ENCODE assay signal across 1 cellular context in the genomic region with DNA sequence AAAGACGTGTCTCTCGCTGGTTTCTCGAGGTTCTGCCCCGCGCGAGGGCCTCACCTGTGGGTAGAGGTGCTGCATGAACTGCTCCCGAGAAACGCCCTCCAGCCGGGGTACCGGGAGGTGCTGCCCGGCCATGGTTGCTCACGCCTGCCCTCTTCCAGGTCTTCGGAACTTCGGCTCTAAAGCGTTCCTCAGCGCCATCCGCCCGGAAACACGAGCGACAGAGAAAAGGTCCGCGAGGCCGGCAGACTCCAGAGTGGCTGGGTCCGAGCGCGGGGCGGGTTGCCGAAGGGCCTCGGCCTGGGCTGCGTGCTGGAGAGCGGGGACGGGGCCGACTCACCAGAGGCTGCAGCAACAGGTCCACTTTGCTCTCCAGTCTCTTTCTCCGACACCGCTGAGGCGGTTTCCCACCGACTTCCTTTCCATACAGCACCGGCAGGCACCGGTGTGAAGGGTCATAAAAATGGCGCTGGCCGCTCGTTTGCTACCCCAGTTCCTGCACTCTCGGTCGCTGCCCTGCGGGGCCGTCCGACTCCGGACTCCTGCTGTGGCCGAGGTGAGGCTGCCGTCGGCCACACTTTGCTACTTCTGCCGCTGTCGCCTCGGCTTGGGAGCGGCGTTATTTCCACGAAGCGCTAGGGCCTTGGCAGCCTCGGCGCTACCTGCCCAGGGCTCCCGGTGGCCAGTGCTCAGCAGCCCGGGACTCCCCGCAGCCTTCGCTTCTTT.
TF ChIP-seq lines count a peak whose summit lies in the region.

A gene with protein sequence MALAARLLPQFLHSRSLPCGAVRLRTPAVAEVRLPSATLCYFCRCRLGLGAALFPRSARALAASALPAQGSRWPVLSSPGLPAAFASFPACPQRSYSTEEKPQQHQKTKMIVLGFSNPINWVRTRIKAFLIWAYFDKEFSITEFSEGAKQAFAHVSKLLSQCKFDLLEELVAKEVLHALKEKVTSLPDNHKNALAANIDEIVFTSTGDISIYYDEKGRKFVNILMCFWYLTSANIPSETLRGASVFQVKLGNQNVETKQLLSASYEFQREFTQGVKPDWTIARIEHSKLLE (plus strand): TSS at position 244 of the 723 bp plus-strand sequence. CDS start 217 bp downstream, at position 461.
A gene with protein sequence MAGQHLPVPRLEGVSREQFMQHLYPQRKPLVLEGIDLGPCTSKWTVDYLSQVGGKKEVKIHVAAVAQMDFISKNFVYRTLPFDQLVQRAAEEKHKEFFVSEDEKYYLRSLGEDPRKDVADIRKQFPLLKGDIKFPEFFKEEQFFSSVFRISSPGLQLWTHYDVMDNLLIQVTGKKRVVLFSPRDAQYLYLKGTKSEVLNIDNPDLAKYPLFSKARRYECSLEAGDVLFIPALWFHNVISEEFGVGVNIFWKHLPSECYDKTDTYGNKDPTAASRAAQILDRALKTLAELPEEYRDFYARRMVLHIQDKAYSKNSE (minus strand): TSS at position 153 of the 723 bp plus-strand sequence. CDS start 21 bp downstream, at position 132.

TF ChIP-seq in GM12878, 131 proteins besides CTCF, POLR2A, EP300 and RAD21 (continued from another document):
- TF ChIP-seq ZBED1 (IDR thresholded peaks at IDR 0.05; ENCODE audit: borderline replicate concordance) = no peak
- TF ChIP-seq POLR2AphosphoS2 (IDR thresholded peaks at IDR 0.05; ENCODE audit: low read depth, low read length) = peak; percentile 71; the same call in 1 of the 2 replicates
- no peak for TF ChIP-seq JUNB (IDR thresholded peaks at IDR 0.05)
- peak; percentile 100 for TF ChIP-seq STAT1 (conservative IDR thresholded peaks at IDR 0.05)
- peak; percentile 40 for TF ChIP-seq SP1 (IDR thresholded peaks at IDR 0.05; ENCODE audit: low read depth, low read length)
- TF ChIP-seq EED (IDR thresholded peaks at IDR 0.05; ENCODE audit: low read depth) = peak; percentile 73
- TF ChIP-seq PAX5 (IDR thresholded peaks at IDR 0.05; ENCODE audit: borderline replicate concordance, low read depth, low read length) = no peak
- no peak for TF ChIP-seq NFYA (IDR thresholded peaks at IDR 0.05; ENCODE audit: borderline replicate concordance, low read depth, low read length)
- no peak for TF ChIP-seq MYB (IDR thresholded peaks at IDR 0.05; ENCODE audit: borderline replicate concordance, low read depth, low read length)
- TF ChIP-seq, protein P1, sequence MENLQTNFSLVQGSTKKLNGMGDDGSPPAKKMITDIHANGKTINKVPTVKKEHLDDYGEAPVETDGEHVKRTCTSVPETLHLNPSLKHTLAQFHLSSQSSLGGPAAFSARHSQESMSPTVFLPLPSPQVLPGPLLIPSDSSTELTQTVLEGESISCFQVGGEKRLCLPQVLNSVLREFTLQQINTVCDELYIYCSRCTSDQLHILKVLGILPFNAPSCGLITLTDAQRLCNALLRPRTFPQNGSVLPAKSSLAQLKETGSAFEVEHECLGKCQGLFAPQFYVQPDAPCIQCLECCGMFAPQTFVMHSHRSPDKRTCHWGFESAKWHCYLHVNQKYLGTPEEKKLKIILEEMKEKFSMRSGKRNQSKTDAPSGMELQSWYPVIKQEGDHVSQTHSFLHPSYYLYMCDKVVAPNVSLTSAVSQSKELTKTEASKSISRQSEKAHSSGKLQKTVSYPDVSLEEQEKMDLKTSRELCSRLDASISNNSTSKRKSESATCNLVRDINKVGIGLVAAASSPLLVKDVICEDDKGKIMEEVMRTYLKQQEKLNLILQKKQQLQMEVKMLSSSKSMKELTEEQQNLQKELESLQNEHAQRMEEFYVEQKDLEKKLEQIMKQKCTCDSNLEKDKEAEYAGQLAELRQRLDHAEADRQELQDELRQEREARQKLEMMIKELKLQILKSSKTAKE (IDR thresholded peaks at IDR 0.05; ENCODE audit: low read depth, poor library complexity, severe bottlenecking) = no peak
- no peak for TF ChIP-seq NRF1 (conservative IDR thresholded peaks at IDR 0.05; ENCODE audit: low read depth, low read length)
- TF ChIP-seq NR2C1 (IDR thresholded peaks at IDR 0.05) = peak; percentile 100
- TF ChIP-seq MEF2A (IDR thresholded peaks at IDR 0.05; ENCODE audit: insufficient read depth, low read depth, low read length) = 0 out of 2 replicates have a peak, but pooled peaks have one; percentile 16
- TF ChIP-seq BHLHE40 (IDR thresholded peaks at IDR 0.05; ENCODE audit: borderline replicate concordance in 1 of 2, low read depth in 2 of 2, low read length in 1 of 2) = peak; percentile 33 to 59; a peak in 2 of 4 replicates
- TF ChIP-seq ASH2L (IDR thresholded peaks at IDR 0.05; ENCODE audit: borderline replicate concordance, low read depth) = peak; percentile 99; the same call in 1 of the 2 replicates
- no peak for TF ChIP-seq RCOR1 (conservative IDR thresholded peaks at IDR 0.05; ENCODE audit: low read depth, low read length)
- peak; percentile 96 for TF ChIP-seq YY1 (IDR thresholded peaks at IDR 0.05; ENCODE audit: low read depth, low read length)
- TF ChIP-seq FOXM1 (IDR thresholded peaks at IDR 0.05; ENCODE audit: low read depth, low read length) = no peak
- peak; percentile 89 to 95 for TF ChIP-seq IKZF2 (IDR thresholded peaks at IDR 0.05)
- TF ChIP-seq, protein P2, sequence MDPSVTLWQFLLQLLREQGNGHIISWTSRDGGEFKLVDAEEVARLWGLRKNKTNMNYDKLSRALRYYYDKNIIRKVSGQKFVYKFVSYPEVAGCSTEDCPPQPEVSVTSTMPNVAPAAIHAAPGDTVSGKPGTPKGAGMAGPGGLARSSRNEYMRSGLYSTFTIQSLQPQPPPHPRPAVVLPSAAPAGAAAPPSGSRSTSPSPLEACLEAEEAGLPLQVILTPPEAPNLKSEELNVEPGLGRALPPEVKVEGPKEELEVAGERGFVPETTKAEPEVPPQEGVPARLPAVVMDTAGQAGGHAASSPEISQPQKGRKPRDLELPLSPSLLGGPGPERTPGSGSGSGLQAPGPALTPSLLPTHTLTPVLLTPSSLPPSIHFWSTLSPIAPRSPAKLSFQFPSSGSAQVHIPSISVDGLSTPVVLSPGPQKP (IDR thresholded peaks at IDR 0.05; ENCODE audit: low read depth, low read length) = peak; percentile 35; the same call in 1 of the 2 replicates
- TF ChIP-seq SIX5 (IDR thresholded peaks at IDR 0.05; ENCODE audit: low read depth, low read length, severe bottlenecking) = no peak
- TF ChIP-seq, protein P3, sequence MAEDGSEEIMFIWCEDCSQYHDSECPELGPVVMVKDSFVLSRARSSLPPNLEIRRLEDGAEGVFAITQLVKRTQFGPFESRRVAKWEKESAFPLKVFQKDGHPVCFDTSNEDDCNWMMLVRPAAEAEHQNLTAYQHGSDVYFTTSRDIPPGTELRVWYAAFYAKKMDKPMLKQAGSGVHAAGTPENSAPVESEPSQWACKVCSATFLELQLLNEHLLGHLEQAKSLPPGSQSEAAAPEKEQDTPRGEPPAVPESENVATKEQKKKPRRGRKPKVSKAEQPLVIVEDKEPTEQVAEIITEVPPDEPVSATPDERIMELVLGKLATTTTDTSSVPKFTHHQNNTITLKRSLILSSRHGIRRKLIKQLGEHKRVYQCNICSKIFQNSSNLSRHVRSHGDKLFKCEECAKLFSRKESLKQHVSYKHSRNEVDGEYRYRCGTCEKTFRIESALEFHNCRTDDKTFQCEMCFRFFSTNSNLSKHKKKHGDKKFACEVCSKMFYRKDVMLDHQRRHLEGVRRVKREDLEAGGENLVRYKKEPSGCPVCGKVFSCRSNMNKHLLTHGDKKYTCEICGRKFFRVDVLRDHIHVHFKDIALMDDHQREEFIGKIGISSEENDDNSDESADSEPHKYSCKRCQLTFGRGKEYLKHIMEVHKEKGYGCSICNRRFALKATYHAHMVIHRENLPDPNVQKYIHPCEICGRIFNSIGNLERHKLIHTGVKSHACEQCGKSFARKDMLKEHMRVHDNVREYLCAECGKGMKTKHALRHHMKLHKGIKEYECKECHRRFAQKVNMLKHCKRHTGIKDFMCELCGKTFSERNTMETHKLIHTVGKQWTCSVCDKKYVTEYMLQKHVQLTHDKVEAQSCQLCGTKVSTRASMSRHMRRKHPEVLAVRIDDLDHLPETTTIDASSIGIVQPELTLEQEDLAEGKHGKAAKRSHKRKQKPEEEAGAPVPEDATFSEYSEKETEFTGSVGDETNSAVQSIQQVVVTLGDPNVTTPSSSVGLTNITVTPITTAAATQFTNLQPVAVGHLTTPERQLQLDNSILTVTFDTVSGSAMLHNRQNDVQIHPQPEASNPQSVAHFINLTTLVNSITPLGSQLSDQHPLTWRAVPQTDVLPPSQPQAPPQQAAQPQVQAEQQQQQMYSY (CRISPR knock-in tag; IDR thresholded peaks at IDR 0.05) = no peak
- TF ChIP-seq ZSCAN29 (IDR thresholded peaks at IDR 0.05) = peak; percentile 85; the same call in 1 of the 2 replicates
- TF ChIP-seq, protein P4, sequence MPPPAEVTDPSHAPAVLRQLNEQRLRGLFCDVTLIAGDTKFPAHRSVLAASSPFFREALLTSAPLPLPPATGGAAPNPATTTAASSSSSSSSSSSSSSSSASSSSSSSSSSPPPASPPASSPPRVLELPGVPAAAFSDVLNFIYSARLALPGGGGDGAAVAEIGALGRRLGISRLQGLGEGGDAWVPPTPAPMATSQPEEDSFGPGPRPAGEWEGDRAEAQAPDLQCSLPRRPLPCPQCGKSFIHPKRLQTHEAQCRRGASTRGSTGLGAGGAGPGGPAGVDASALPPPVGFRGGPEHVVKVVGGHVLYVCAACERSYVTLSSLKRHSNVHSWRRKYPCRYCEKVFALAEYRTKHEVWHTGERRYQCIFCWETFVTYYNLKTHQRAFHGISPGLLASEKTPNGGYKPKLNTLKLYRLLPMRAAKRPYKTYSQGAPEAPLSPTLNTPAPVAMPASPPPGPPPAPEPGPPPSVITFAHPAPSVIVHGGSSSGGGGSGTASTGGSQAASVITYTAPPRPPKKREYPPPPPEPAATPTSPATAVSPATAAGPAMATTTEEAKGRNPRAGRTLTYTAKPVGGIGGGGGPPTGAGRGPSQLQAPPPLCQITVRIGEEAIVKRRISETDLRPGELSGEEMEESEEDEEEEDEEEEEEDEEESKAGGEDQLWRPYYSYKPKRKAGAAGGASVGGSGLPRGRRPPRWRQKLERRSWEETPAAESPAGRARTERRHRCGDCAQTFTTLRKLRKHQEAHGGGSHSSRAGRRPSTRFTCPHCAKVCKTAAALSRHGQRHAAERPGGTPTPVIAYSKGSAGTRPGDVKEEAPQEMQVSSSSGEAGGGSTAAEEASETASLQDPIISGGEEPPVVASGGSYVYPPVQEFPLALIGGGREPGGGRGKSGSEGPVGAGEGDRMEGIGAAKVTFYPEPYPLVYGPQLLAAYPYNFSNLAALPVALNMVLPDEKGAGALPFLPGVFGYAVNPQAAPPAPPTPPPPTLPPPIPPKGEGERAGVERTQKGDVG (CRISPR knock-in tag; IDR thresholded peaks at IDR 0.05) = no peak
- TF ChIP-seq, protein P5, sequence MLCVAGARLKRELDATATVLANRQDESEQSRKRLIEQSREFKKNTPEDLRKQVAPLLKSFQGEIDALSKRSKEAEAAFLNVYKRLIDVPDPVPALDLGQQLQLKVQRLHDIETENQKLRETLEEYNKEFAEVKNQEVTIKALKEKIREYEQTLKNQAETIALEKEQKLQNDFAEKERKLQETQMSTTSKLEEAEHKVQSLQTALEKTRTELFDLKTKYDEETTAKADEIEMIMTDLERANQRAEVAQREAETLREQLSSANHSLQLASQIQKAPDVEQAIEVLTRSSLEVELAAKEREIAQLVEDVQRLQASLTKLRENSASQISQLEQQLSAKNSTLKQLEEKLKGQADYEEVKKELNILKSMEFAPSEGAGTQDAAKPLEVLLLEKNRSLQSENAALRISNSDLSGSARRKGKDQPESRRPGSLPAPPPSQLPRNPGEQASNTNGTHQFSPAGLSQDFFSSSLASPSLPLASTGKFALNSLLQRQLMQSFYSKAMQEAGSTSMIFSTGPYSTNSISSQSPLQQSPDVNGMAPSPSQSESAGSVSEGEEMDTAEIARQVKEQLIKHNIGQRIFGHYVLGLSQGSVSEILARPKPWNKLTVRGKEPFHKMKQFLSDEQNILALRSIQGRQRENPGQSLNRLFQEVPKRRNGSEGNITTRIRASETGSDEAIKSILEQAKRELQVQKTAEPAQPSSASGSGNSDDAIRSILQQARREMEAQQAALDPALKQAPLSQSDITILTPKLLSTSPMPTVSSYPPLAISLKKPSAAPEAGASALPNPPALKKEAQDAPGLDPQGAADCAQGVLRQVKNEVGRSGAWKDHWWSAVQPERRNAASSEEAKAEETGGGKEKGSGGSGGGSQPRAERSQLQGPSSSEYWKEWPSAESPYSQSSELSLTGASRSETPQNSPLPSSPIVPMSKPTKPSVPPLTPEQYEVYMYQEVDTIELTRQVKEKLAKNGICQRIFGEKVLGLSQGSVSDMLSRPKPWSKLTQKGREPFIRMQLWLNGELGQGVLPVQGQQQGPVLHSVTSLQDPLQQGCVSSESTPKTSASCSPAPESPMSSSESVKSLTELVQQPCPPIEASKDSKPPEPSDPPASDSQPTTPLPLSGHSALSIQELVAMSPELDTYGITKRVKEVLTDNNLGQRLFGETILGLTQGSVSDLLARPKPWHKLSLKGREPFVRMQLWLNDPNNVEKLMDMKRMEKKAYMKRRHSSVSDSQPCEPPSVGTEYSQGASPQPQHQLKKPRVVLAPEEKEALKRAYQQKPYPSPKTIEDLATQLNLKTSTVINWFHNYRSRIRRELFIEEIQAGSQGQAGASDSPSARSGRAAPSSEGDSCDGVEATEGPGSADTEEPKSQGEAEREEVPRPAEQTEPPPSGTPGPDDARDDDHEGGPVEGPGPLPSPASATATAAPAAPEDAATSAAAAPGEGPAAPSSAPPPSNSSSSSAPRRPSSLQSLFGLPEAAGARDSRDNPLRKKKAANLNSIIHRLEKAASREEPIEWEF (IDR thresholded peaks at IDR 0.05; ENCODE audit: insufficient replicate concordance, low read depth, low read length) = no peak
- TF ChIP-seq NBN (IDR thresholded peaks at IDR 0.05) = peak; percentile 98
- no peak for TF ChIP-seq BMI1 (IDR thresholded peaks at IDR 0.05; ENCODE audit: borderline replicate concordance)
- TF ChIP-seq CHD2 (IDR thresholded peaks at IDR 0.05; ENCODE audit: borderline replicate concordance, low read depth, low read length) = peak; percentile 32; the same call in 1 of the 2 replicates
- TF ChIP-seq NFIC (IDR thresholded peaks at IDR 0.05; ENCODE audit: low read depth, low read length) = no peak
- TF ChIP-seq SMAD1 (IDR thresholded peaks at IDR 0.05; ENCODE audit: low read depth, partially characterized antibody) = no peak
- TF ChIP-seq, protein P6, sequence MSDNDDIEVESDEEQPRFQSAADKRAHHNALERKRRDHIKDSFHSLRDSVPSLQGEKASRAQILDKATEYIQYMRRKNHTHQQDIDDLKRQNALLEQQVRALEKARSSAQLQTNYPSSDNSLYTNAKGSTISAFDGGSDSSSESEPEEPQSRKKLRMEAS (IDR thresholded peaks at IDR 0.05; ENCODE audit: low read depth, low read length) = peak; percentile 65
- peak; percentile 37; the same call in 1 of the 2 replicates for TF ChIP-seq SIN3A (IDR thresholded peaks at IDR 0.05; ENCODE audit: low read depth, low read length)
- TF ChIP-seq ESRRA (IDR thresholded peaks at IDR 0.05; ENCODE audit: low read length) = no peak
- no peak for TF ChIP-seq BCL11A (IDR thresholded peaks at IDR 0.05; ENCODE audit: low read depth, low read length)
- peak; percentile 75 for TF ChIP-seq HCFC1 (IDR thresholded peaks at IDR 0.05; ENCODE audit: low read length)
- peak in 1 of 2 experiments; percentile 62; a peak in 2 of 4 replicates for TF ChIP-seq ETV6 (conservative IDR thresholded peaks at IDR 0.05 in 1 of 2, IDR thresholded peaks at IDR 0.05 in 1 of 2; ENCODE audit: borderline replicate concordance in 1 of 2, low read depth in 1 of 2)
- no peak for TF ChIP-seq BRCA1 (IDR thresholded peaks at IDR 0.05; ENCODE audit: low read depth, low read length)
